In the genomic region with DNA sequence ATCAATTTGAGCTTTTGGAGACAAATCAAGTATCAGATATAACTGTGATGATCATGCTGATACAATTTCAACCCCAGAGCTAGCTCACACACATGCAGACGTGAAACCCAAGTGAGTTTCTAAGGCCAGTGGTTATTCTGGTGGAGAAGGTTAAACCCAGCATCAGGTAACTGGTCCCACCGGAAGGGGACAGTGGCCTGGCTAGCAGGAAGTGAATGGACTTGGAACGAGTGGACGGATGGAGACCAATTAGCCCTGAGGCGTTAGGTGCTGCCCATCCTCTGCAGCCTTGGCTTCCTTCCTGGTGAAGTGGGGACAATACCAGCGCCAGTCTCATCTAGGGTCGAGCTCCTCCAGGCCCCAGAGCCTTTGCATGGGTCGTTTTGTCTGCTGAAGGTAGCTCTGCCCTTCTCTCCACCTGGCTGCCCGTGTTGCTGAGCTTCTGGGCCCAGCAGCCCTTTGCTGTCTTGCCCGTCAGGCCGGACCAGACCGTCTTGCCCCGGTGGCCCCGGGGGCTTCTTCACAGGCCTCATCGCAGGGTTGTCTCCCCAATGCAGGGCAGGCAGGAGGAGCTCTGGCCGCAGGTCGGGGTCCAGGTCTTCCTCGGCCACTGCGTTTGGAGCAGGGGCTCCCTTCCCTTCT, we compare ENCODE assay signal across 1 cellular context.
TF ChIP-seq lines count a peak whose summit lies in the region.

No MANE protein-coding gene starts in this region.

TF ChIP-seq in endothelial cell of umbilical vein, 7 proteins besides CTCF, POLR2A, EP300 and RAD21:
- TF ChIP-seq POLR2AphosphoS5 (IDR thresholded peaks at IDR 0.05; ENCODE audit: insufficient read depth, low read depth, low read length) (no peak), JUN (IDR thresholded peaks at IDR 0.05; ENCODE audit: borderline replicate concordance, insufficient read depth, insufficient read length, low read depth) (no peak), MYC (IDR thresholded peaks at IDR 0.05; ENCODE audit: low read depth, low read length) (no peak), FOS (IDR thresholded peaks at IDR 0.05; ENCODE audit: borderline replicate concordance, insufficient read depth, low read length) (no peak), MAX (IDR thresholded peaks at IDR 0.05; ENCODE audit: insufficient read depth, insufficient read length) (no peak), GATA2 (IDR thresholded peaks at IDR 0.05; ENCODE audit: insufficient read depth, insufficient read length, low read depth, low read length) (no peak), EZH2 (IDR thresholded peaks at IDR 0.05; ENCODE audit: borderline replicate concordance, low read depth, low read length, severe bottlenecking) (no peak)
